ENCODE assay signal across 11 cellular contexts in genomic region chr16:68901910-68902309, GRCh38. TPM values are rescaled to one million over a fixed set of nuclear protein-coding genes. Genes with fewer than 3 reads are reported as not detected.
DNase-seq lines count a peak whose midpoint lies in the region; ATAC-seq, FAIRE-seq and TF ChIP-seq lines count a peak whose summit lies in the region.
"Had no signal": no experiment of that assay in that cellular context is flagged by ENCODE, and none has a peak within 500 bp of the region (broad histone marks: within the 10 kb centered on the region; RNA-seq: fewer than 3 reads in every experiment).

No MANE protein-coding gene starts in this region.

- no peaks in the 10 kb centered on the region for H3K36me3 ChIP-seq in GM23338 (ENCODE audit: insufficient read depth)
- H3K36me3 ChIP-seq: ovary had no signal

- H3K27ac Mint-ChIP-seq in GM23338: no peak overlapping the region; the same call in 1 of the 2 replicates
- H3K27ac Mint-ChIP-seq: CD14-positive monocyte had no signal

- TF ChIP-seq CTCF in A549 (IDR thresholded peaks at IDR 0.05): no peak
- no peak for TF ChIP-seq CTCF in GM23338 (conservative IDR thresholded peaks at IDR 0.05; ENCODE audit: low read depth in 2 of 2)

- peaks cover 5% of the 10 kb centered on the region; the same call in 1 of the 2 replicates for H3F3A ChIP-seq in GM23338 (replicated peaks; ENCODE audit: low read depth)

- no peaks in the 10 kb centered on the region for H3K9me3 Mint-ChIP-seq in GM23338
- H3K9me3 Mint-ChIP-seq: CD14-positive monocyte had no signal

- H3K9me2 ChIP-seq in GM23338 (ENCODE audit: insufficient read depth): no peaks in the 10 kb centered on the region

- peaks cover 2% of the 10 kb centered on the region for H3K27me3 Mint-ChIP-seq in GM23338 (ENCODE audit: insufficient read depth, low read depth, poor library complexity)

- no peak for TF ChIP-seq RAD21 in A549 (conservative IDR thresholded peaks at IDR 0.05 in 1 of 2, IDR thresholded peaks at IDR 0.05 in 1 of 2)

- 36% methylated on average over 2 of the region's 2 CpGs for WGBS in A549 (ENCODE audit: missing lambda C conversion rate)

- POLR2A ChIA-PET in A549 (lab: Yijun Ruan, JAX): no interaction called here

- no peak overlapping the region for H3K4me3 ChIP-seq in A549
- H3K4me3 ChIP-seq in GM23338: no peak overlapping the region
- H3K4me3 ChIP-seq: ovary had no signal

- H3K4me2 ChIP-seq in A549 (no peak overlapping the region; the same call in 2 of the 3 replicates), GM23338 (no peak overlapping the region)

- DNase-seq in A549 (ENCODE audit: low read depth in 1 of 2, low spot score in 1 of 2) (peak in 1 of 2 experiments; percentile 13), GM23338 (ENCODE audit: low spot score) (peak; percentile 43), amniotic stem cell (lab: John Stamatoyannopoulos, UW) (peak; percentile 55), globus pallidus (ENCODE audit: low spot score) (peak; percentile 29), CD1c-positive myeloid dendritic cell (ENCODE audit: extremely low spot score) (no peak), middle frontal gyrus (ENCODE audit: extremely low spot score, low spot score) (no peak), NCI-H1930 (lab: John Stamatoyannopoulos, UW) (no peak), GM12891 (ENCODE audit: insufficient read length, low spot score) (no peak)
- DNase-seq: ovary; stimulated activated CD4-positive, alpha-beta T cell treated with anti-CD3 and anti-CD28 coated beads, Interleukin-4, amount 100 ng/mL, for 4 hours had no signal

- H3K4me1 Mint-ChIP-seq in GM23338: peaks cover 14% of the 10 kb centered on the region; the same call in 2 of the 3 replicates

- ATAC-seq in A549 (peak in 1 of 2 experiments; percentile 56; a peak in 3 of 6 replicates), GM23338 (peak; percentile 47)

- H3K4me1 ChIP-seq in A549 (peaks cover 12% of the 10 kb centered on the region), GM23338 (ENCODE audit: insufficient read depth) (peaks cover 18% of the 10 kb centered on the region)

- no peak overlapping the region for H2AFZ ChIP-seq in GM23338

- no peaks in the 10 kb centered on the region for H3K27me3 ChIP-seq in GM23338 (ENCODE audit: insufficient read depth)
- H3K27me3 ChIP-seq: ovary had no signal

- H3K36me3 Mint-ChIP-seq in GM23338 (ENCODE audit: low read depth): peaks cover 5% of the 10 kb centered on the region; the same call in 1 of the 3 replicates

- H3K79me2 ChIP-seq in GM23338 (replicated peaks; ENCODE audit: insufficient read depth): no peaks in the 10 kb centered on the region

- no peak for TF ChIP-seq EP300 in A549 (IDR thresholded peaks at IDR 0.05)

- TF ChIP-seq POLR2A in A549 (IDR thresholded peaks at IDR 0.05; ENCODE audit: low read length) (no peak), GM12891 (IDR thresholded peaks at IDR 0.05; ENCODE audit: low read depth, low read length) (no peak)

- H4K20me1 ChIP-seq in GM23338 (replicated peaks; ENCODE audit: insufficient read depth): no peaks in the 10 kb centered on the region

- H3K9me3 ChIP-seq in A549: no peaks in the 10 kb centered on the region
- H3K9me3 ChIP-seq: ovary had no signal

- no peak for FAIRE-seq in A549 (lab: Jason Lieb, UNC)
- FAIRE-seq in GM12891 (lab: Jason Lieb, UNC): no peak

- CTCF ChIA-PET in A549 (lab: Yijun Ruan, JAX): interaction anchor here (0.7 to 23.0 kb wide), 45 partner anchors 9 to 461 kb away, joined by 3 to 503 read pairs (median 5); partner anchors contain the start of genes HAS3 and TANGO6

- H3K27ac ChIP-seq in A549 (peak overlapping the region in 1 of 2 experiments; percentile 21; a peak in 2 of 6 replicates), GM23338 (ENCODE audit: low read depth) (peak overlapping the region; percentile 46)
- H3K27ac ChIP-seq: ovary had no signal

- H3K4me3 Mint-ChIP-seq in GM23338: no peak overlapping the region
- H3K4me3 Mint-ChIP-seq: CD14-positive monocyte had no signal

TF ChIP-seq in A549, 52 proteins besides CTCF, POLR2A, EP300 and RAD21:
- TF ChIP-seq PBX3 (IDR thresholded peaks at IDR 0.05): no peak
- peak; percentile 54 for TF ChIP-seq USF2 (IDR thresholded peaks at IDR 0.05)
- no peak for TF ChIP-seq GATA3 (IDR thresholded peaks at IDR 0.05; ENCODE audit: borderline replicate concordance)
- TF ChIP-seq RFX5 (IDR thresholded peaks at IDR 0.05): no peak
- no peak for TF ChIP-seq RCOR1 (IDR thresholded peaks at IDR 0.05; ENCODE audit: low read depth, low read length)
- no peak for TF ChIP-seq CHD2 (IDR thresholded peaks at IDR 0.05; ENCODE audit: low read length, partially characterized antibody)
- TF ChIP-seq FOSB (CRISPR knock-in tag; IDR thresholded peaks at IDR 0.05): no peak

TF ChIP-seq in GM23338, 12 proteins besides CTCF, POLR2A, EP300 and RAD21:
- TF ChIP-seq NANOG (IDR thresholded peaks at IDR 0.05; ENCODE audit: borderline replicate concordance) (no peak), REST (IDR thresholded peaks at IDR 0.05; ENCODE audit: unreplicated experiment) (no peak)

TF ChIP-seq in GM12891, 5 proteins besides CTCF, POLR2A, EP300 and RAD21:
- TF ChIP-seq SPI1 (IDR thresholded peaks at IDR 0.05; ENCODE audit: low read depth, low read length) (no peak), POU2F2 (IDR thresholded peaks at IDR 0.05; ENCODE audit: low read depth, low read length) (no peak), PAX5 (IDR thresholded peaks at IDR 0.05; ENCODE audit: insufficient read depth, low read length, severe bottlenecking) (no peak), POLR2AphosphoS5 (IDR thresholded peaks at IDR 0.05; ENCODE audit: low read depth, low read length) (no peak), TAF1 (IDR thresholded peaks at IDR 0.05; ENCODE audit: low read depth, low read length) (no peak)
TF ChIP-seq in GM12891: peak in this region for 0.

RNA-seq across cellular contexts. Expression of gene TANGO6, which starts 58.6 kb away (rescaled TPM):
- polyA plus RNA-seq in A549 (2011; rRNA removed) (19.5 and 30.2 TPM in 2 replicates), A549 (2017; fragmentation: RNase III; extraction: RNeasy Plus Mini Kit Qiagen cat#74134 plus additional on column Dnase treatment) (8.1 to 9.2 TPM (median 8.8 TPM) in 3 replicates), GM23338 (2016; fragmentation: Nextera tagmentation; extraction: Ambion mirVana) (5.5 and 7.2 TPM in 2 replicates)
- polyA plus RNA-seq in A549 (2012; cell fraction: cytosol; rRNA removed): 6.8 and 8.8 TPM in 2 replicates
- 9.4 and 12.5 TPM in 2 replicates for polyA plus RNA-seq in A549 (2012; cell fraction: nucleus; rRNA removed)
- polyA minus RNA-seq in A549 (2011; rRNA and poly(A)+ RNA removed): 139 and 144 TPM in 2 replicates
- 18.8 and 23.2 TPM in 2 replicates for total RNA-seq in GM23338 (2014; rRNA removed; shearing (Covaris generic))
- polyA plus RNA-seq in GM12891 (2012; ENCODE audit: low read depth, missing spikeins): 4.2 TPM

Comparison
In these comparisons a context has a peak if more than half of its experiments do, and no peak if none do; other contexts are left out.
1. DNase-seq: peak in GM23338 (single experiment), amniotic stem cell (single experiment) and globus pallidus (single experiment); none in CD1c-positive myeloid dendritic cell (single experiment), middle frontal gyrus (single experiment), NCI-H1930 (0 of 2) and GM12891 (single experiment).